1 cellular context compared by ENCODE assay signal in the genomic region with DNA sequence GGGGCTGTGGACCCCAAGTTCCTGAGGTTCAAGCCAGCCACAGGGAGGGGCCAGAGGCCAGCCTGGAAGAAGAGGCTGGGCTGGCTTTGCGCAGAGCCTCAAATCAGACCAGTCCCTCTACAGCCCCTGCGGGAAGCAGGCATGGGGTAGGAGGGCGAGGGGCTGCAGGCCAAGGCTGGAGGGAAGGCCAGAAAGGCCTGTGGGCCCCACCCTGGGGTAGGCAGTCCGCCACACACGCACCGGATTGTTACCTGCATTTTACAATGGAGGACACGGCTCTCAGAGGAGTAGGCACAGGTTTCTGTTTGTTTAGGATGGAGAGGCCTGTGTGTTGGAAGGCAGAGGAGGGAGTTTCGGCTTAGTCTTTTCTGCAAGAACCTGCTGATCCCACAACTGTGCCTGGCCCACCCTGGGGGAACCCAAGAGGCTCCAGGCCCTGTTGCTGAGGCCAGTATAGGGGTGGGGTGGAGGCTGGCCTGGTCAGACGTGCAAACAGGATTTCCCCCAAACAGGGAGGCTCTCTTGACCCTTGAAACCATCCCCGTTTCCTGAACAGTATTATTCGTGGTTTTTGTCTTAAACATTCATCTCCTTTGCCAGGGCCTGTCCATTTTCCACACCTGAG.
TF ChIP-seq lines count a peak whose summit lies in the region.

No MANE protein-coding gene starts in this region.

TF ChIP-seq in liver, 16 proteins besides CTCF, POLR2A, EP300 and RAD21 (continued from another document):
- TF ChIP-seq, protein P1, sequence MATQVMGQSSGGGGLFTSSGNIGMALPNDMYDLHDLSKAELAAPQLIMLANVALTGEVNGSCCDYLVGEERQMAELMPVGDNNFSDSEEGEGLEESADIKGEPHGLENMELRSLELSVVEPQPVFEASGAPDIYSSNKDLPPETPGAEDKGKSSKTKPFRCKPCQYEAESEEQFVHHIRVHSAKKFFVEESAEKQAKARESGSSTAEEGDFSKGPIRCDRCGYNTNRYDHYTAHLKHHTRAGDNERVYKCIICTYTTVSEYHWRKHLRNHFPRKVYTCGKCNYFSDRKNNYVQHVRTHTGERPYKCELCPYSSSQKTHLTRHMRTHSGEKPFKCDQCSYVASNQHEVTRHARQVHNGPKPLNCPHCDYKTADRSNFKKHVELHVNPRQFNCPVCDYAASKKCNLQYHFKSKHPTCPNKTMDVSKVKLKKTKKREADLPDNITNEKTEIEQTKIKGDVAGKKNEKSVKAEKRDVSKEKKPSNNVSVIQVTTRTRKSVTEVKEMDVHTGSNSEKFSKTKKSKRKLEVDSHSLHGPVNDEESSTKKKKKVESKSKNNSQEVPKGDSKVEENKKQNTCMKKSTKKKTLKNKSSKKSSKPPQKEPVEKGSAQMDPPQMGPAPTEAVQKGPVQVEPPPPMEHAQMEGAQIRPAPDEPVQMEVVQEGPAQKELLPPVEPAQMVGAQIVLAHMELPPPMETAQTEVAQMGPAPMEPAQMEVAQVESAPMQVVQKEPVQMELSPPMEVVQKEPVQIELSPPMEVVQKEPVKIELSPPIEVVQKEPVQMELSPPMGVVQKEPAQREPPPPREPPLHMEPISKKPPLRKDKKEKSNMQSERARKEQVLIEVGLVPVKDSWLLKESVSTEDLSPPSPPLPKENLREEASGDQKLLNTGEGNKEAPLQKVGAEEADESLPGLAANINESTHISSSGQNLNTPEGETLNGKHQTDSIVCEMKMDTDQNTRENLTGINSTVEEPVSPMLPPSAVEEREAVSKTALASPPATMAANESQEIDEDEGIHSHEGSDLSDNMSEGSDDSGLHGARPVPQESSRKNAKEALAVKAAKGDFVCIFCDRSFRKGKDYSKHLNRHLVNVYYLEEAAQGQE (IDR thresholded peaks at IDR 0.05) = no peak
- TF ChIP-seq TAF1 (conservative IDR thresholded peaks at IDR 0.05) (no peak), SP1 (IDR thresholded peaks at IDR 0.05) (no peak), RXRA (IDR thresholded peaks at IDR 0.05) (no peak)
- TF ChIP-seq, protein P2, sequence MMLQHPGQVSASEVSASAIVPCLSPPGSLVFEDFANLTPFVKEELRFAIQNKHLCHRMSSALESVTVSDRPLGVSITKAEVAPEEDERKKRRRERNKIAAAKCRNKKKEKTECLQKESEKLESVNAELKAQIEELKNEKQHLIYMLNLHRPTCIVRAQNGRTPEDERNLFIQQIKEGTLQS (IDR thresholded peaks at IDR 0.05) = no peak
